ENCODE assay signal across 1 cellular context in genomic region chr11:122751298-122752070, GRCh38.
TF ChIP-seq lines count a peak whose summit lies in the region.

No MANE protein-coding gene starts in this region.

TF ChIP-seq in Ishikawa, 13 proteins besides CTCF, POLR2A, EP300 and RAD21 (continued from another document):
- TF ChIP-seq, protein P1, sequence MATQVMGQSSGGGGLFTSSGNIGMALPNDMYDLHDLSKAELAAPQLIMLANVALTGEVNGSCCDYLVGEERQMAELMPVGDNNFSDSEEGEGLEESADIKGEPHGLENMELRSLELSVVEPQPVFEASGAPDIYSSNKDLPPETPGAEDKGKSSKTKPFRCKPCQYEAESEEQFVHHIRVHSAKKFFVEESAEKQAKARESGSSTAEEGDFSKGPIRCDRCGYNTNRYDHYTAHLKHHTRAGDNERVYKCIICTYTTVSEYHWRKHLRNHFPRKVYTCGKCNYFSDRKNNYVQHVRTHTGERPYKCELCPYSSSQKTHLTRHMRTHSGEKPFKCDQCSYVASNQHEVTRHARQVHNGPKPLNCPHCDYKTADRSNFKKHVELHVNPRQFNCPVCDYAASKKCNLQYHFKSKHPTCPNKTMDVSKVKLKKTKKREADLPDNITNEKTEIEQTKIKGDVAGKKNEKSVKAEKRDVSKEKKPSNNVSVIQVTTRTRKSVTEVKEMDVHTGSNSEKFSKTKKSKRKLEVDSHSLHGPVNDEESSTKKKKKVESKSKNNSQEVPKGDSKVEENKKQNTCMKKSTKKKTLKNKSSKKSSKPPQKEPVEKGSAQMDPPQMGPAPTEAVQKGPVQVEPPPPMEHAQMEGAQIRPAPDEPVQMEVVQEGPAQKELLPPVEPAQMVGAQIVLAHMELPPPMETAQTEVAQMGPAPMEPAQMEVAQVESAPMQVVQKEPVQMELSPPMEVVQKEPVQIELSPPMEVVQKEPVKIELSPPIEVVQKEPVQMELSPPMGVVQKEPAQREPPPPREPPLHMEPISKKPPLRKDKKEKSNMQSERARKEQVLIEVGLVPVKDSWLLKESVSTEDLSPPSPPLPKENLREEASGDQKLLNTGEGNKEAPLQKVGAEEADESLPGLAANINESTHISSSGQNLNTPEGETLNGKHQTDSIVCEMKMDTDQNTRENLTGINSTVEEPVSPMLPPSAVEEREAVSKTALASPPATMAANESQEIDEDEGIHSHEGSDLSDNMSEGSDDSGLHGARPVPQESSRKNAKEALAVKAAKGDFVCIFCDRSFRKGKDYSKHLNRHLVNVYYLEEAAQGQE (IDR thresholded peaks at IDR 0.05; ENCODE audit: low read depth): no peak
